Comparison of ENCODE assay signal across 16 cellular contexts in genomic region chr6:104753251-104753650, GRCh38.
A peak's percentile ranks its signal among the peaks of the same experiment; 100 is the strongest.
DNase-seq lines count a peak whose midpoint lies in the region; ATAC-seq and TF ChIP-seq lines count a peak whose summit lies in the region.
"Had no signal": no experiment of that assay in that cellular context is flagged by ENCODE, and none has a peak within 500 bp of the region (broad histone marks: within the 10 kb centered on the region; RNA-seq: fewer than 3 reads in every experiment).

No MANE protein-coding gene starts in this region.

- H3K36me3 ChIP-seq in trophoblast cell (ENCODE audit: control insufficient read depth in 1 of 2, insufficient read depth in 2 of 2, low read length in 2 of 2) (peaks cover 13 to 17% of the 10 kb centered on the region in 2 experiments), upper lobe of left lung (peaks cover 0 to 12% (median 8%) of the 10 kb centered on the region in 4 donors)

- H3K4me1 ChIP-seq in trophoblast cell (ENCODE audit: control insufficient read depth in 1 of 2, insufficient read depth in 2 of 2, low read length in 2 of 2): no peaks in the 10 kb centered on the region
- H3K4me1 ChIP-seq in upper lobe of left lung: no peaks in the 10 kb centered on the region
- H3K4me1 ChIP-seq: BLaER1, Caco-2 had no signal

- H3K14ac ChIP-seq in trophoblast cell (ENCODE audit: low read length): no peak overlapping the region

- TF ChIP-seq EP300 in upper lobe of left lung (IDR thresholded peaks at IDR 0.05): no peak

- ATAC-seq in upper lobe of left lung (ENCODE audit: low FRiP score in 2 of 2): no peak
- ATAC-seq: CD8-positive, alpha-beta T cell had no signal

- no peak overlapping the region for H3K27ac ChIP-seq in trophoblast cell (ENCODE audit: low read depth, low read length)
- H3K27ac ChIP-seq in upper lobe of left lung: no peak overlapping the region
- H3K27ac ChIP-seq: 22Rv1, BLaER1, C4-2B had no signal

- H4K8ac ChIP-seq in trophoblast cell (ENCODE audit: low read depth, low read length): no peak overlapping the region

- no peak for TF ChIP-seq POLR2A in upper lobe of left lung (IDR thresholded peaks at IDR 0.05)

- H4K91ac ChIP-seq in trophoblast cell (ENCODE audit: low read depth, low read length): no peak overlapping the region

- H3K27me3 ChIP-seq in trophoblast cell (ENCODE audit: insufficient read depth, low read length) (no peaks in the 10 kb centered on the region), upper lobe of left lung (no peaks in the 10 kb centered on the region)
- H3K27me3 ChIP-seq: BLaER1 had no signal

- no peak overlapping the region for H3K4me2 ChIP-seq in trophoblast cell (ENCODE audit: low read length)
- H3K4me2 ChIP-seq: BLaER1 had no signal

- H3K4me3 ChIP-seq in trophoblast cell (ENCODE audit: low read depth, low read length) (no peak overlapping the region), upper lobe of left lung (no peak overlapping the region)
- H3K4me3 ChIP-seq: BLaER1 had no signal

- H2AFZ ChIP-seq in trophoblast cell (ENCODE audit: insufficient read depth, low read length, poor library complexity): no peak overlapping the region

- no peak overlapping the region for H3K23ac ChIP-seq in trophoblast cell (ENCODE audit: low read length)

- H2BK12ac ChIP-seq in trophoblast cell (ENCODE audit: low read length): no peak overlapping the region

- H4K12ac ChIP-seq in trophoblast cell (ENCODE audit: low read depth, low read length): no peak overlapping the region

- H2BK5ac ChIP-seq in trophoblast cell (ENCODE audit: low read depth, low read length, poor library complexity): no peak overlapping the region

- H3K4ac ChIP-seq in trophoblast cell (ENCODE audit: low read depth, low read length): no peak overlapping the region

- no peaks in the 10 kb centered on the region for H3K79me2 ChIP-seq in trophoblast cell (ENCODE audit: control insufficient read depth, insufficient read depth, low read length, poor library complexity)

- no peak overlapping the region for H2AK5ac ChIP-seq in trophoblast cell (ENCODE audit: low read length)

- peak overlapping the region; percentile 7 for H3K18ac ChIP-seq in trophoblast cell (ENCODE audit: low read length)

- no peak overlapping the region for H3K9ac ChIP-seq in trophoblast cell (ENCODE audit: low read length)
- H3K9ac ChIP-seq: BLaER1 had no signal

- no peak for TF ChIP-seq CTCF in upper lobe of left lung (IDR thresholded peaks at IDR 0.05)

- H3K9me3 ChIP-seq in trophoblast cell (ENCODE audit: insufficient read depth, low read depth, low read length): peaks cover 9% of the 10 kb centered on the region
- H3K9me3 ChIP-seq in upper lobe of left lung: peaks cover 11 to 22% (median 20%) of the 10 kb centered on the region in 4 donors

- H3K79me1 ChIP-seq in trophoblast cell (ENCODE audit: low read length): no peaks in the 10 kb centered on the region

- DNase-seq in NCI-H82 (lab: John Stamatoyannopoulos, UW) (peak; percentile 1), NCI-H82 treated with DMSO at 0.1 percent for 48 hours (lab: John Stamatoyannopoulos, UW; ENCODE audit: unreplicated experiment) (no peak), iPS-NIHi7 (ENCODE audit: extremely low spot score) (peak; percentile 8), trophoblast cell (no peak), NCI-H2107 treated with DMSO at 0.1 percent for 48 hours (lab: John Stamatoyannopoulos, UW; ENCODE audit: unreplicated experiment) (no peak), upper lobe of left lung (no peak)
- DNase-seq: Caco-2; CD4-positive, CD25-positive, alpha-beta regulatory T cell; CD8-positive, alpha-beta T cell; DMS153; DND-41; GOT3; HCEC 1CT had no signal

- WGBS in trophoblast cell (ENCODE audit: extremely low coverage, insufficient coverage, insufficient read length): no CpG with 5 or more reads among the region's 2 CpGs
- 100% methylated on average over 1 to 2 of the region's 2 CpGs for WGBS in upper lobe of left lung, 2 donors

- H2BK120ac ChIP-seq in trophoblast cell (ENCODE audit: insufficient read depth, low read length, poor library complexity): no peak overlapping the region

Comparison
In these comparisons a context has a peak if more than half of its experiments do, and no peak if none do; other contexts are left out.
1. DNase-seq: peak in NCI-H82 (single experiment) and iPS-NIHi7 (single experiment); none in NCI-H82 treated with DMSO at 0.1 percent for 48 hours (single experiment), trophoblast cell (0 of 2), NCI-H2107 treated with DMSO at 0.1 percent for 48 hours (single experiment) and upper lobe of left lung (0 of 2).